In genomic region chr13:25732146-25732865, GRCh38 we compare ENCODE assay signal across 17 cellular contexts.
A peak's percentile ranks its signal among the peaks of the same experiment; 100 is the strongest.
DNase-seq lines count a peak whose midpoint lies in the region; ATAC-seq, FAIRE-seq and TF ChIP-seq lines count a peak whose summit lies in the region.
"Had no signal": no experiment of that assay in that cellular context is flagged by ENCODE, and none has a peak within 500 bp of the region (broad histone marks: within the 10 kb centered on the region; RNA-seq: fewer than 3 reads in every experiment).

No MANE protein-coding gene starts in this region.

- no peak for ATAC-seq in GM19035 (IDR thresholded peaks at IDR 0.05; ENCODE audit: unreplicated experiment)
- ATAC-seq in GM21723 (IDR thresholded peaks at IDR 0.05; ENCODE audit: unreplicated experiment) = no peak
- ATAC-seq: activated CD4-positive, CD25-positive, alpha-beta regulatory T cell treated with anti-CD3 and anti-CD28 coated beads, Interleukin-2, amount 50 U/mL, for 24 hours; activated CD8-positive, alpha-beta memory T cell treated with anti-CD3 and anti-CD28 coated beads, Interleukin-2, amount 10 ng/mL, durations not matched to agents 7 days and 5 days; gastrocnemius medialis; GM12878; Panc1 had no signal

- TF ChIP-seq CTCF in fibroblast of the aortic adventitia (IDR thresholded peaks at IDR 0.05; ENCODE audit: insufficient read depth, low read length) = no peak

- in situ Hi-C loops in SK-MEL-5 (cut with HindIII; ENCODE audit: low pct_unique_long_range_greater_than_20kb, low sequenced_read_pairs) = no loop called here

- TF ChIP-seq POLR2A in H54 (IDR thresholded peaks at IDR 0.05; ENCODE audit: low read depth, low read length) = no peak

- H3K4me3 ChIP-seq in fibroblast of the aortic adventitia (ENCODE audit: low read depth, low read length) (no peak overlapping the region), skeletal muscle cell (ENCODE audit: low read depth, low read length) (no peak overlapping the region)
- H3K4me3 ChIP-seq: gastrocnemius medialis, GM12878 had no signal

- DNase-seq in H54 (ENCODE audit: insufficient read length, low spot score) (no peak), SK-MEL-5 (ENCODE audit: low read depth, low spot score) (peak; percentile 70), fibroblast of the aortic adventitia (ENCODE audit: low read depth) (peak; percentile 55), skeletal muscle cell (ENCODE audit: low read depth) (peak; percentile 33)
- no peak for DNase-seq in central memory CD4-positive, alpha-beta T cell
- DNase-seq: activated CD8-positive, alpha-beta memory T cell treated with anti-CD3 and anti-CD28 coated beads, Interleukin-2, amount 10 ng/mL, durations not matched to agents 7 days and 5 days; activated gamma-delta T cell; DMS79; effector CD8-positive, alpha-beta T cell; gastrocnemius medialis; NCI-H1930; T-helper 1 cell had no signal

- peak; percentile 69 for FAIRE-seq in H54 (lab: Jason Lieb, UNC)
- FAIRE-seq: GM12878 had no signal

Comparison
In these comparisons a context has a peak if more than half of its experiments do, and no peak if none do; other contexts are left out.
1. DNase-seq: peak in SK-MEL-5 (single experiment), fibroblast of the aortic adventitia (single experiment) and skeletal muscle cell (single experiment); none in H54 (single experiment) and central memory CD4-positive, alpha-beta T cell (single experiment).